In the genomic region with DNA sequence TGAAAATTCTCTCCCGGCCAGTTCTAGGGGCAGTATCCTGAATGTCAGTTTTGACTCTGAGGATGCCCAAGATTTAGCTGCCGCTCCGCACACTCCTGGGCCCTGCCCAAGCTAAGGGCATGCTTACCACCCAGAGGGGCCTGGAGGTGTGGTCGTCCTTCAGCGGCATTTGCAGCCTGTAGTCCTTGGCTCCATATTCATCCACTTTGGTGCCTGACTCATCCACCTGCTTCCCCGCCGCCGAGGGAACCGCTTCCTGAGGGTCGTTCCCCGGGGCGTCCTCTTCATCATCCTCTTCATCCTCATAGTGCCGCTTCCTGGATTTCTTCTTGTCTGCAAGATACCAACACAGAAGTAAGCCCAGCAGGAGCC, we compare ENCODE assay signal across 8 cellular contexts. TPM values are rescaled to one million over a fixed set of nuclear protein-coding genes. Genes with fewer than 3 reads are reported as not detected.
A peak's percentile ranks its signal among the peaks of the same experiment; 100 is the strongest.
DNase-seq lines count a peak whose midpoint lies in the region; ATAC-seq and TF ChIP-seq lines count a peak whose summit lies in the region.

No MANE protein-coding gene starts in this region.

- H3K4me1 Mint-ChIP-seq in activated CD4-positive, alpha-beta T cell treated with anti-CD3 and anti-CD28 coated beads, Interleukin-2, amount 10 ng/mL, durations not matched to agents 7 days and 5 days: peaks cover 25% of the 10 kb centered on the region

- H3K27me3 ChIP-seq in BE2C: no peaks in the 10 kb centered on the region
- H3K27me3 ChIP-seq in cardiac muscle cell: no peaks in the 10 kb centered on the region
- H3K27me3 ChIP-seq in rectal smooth muscle tissue (ENCODE audit: control insufficient read depth, insufficient read depth, low read length): no peaks in the 10 kb centered on the region

- POLR2A ChIA-PET in activated CD4-positive, alpha-beta T cell treated with anti-CD3 and anti-CD28 coated beads, Interleukin-2, amount 10 ng/mL, durations not matched to agents 7 days and 5 days (lab: Charles Lee): no interaction called here

- H3K9me3 Mint-ChIP-seq in activated CD4-positive, alpha-beta T cell treated with anti-CD3 and anti-CD28 coated beads, Interleukin-2, amount 10 ng/mL, durations not matched to agents 7 days and 5 days: no peaks in the 10 kb centered on the region

- H3K9ac ChIP-seq in rectal smooth muscle tissue (ENCODE audit: low read length): peak overlapping the region; percentile 94

- peak overlapping the region; percentile 84 for H3K4me3 ChIP-seq in BE2C (ENCODE audit: low read depth, low read length)
- peak overlapping the region; percentile 80 for H3K4me3 ChIP-seq in cardiac muscle cell
- peak overlapping the region; percentile 95 for H3K4me3 ChIP-seq in rectal smooth muscle tissue (ENCODE audit: low read length)

- CTCF ChIA-PET in activated CD4-positive, alpha-beta T cell treated with anti-CD3 and anti-CD28 coated beads, Interleukin-2, amount 10 ng/mL, durations not matched to agents 7 days and 5 days (lab: Charles Lee): interaction anchor here (0.6 to 1.6 kb wide), 3 partner anchors 27 to 456 kb away, joined by 3 to 4 read pairs (median 3); no protein-coding TSS in a partner anchor

- H3K9me3 ChIP-seq in BE2C: no peaks in the 10 kb centered on the region
- no peaks in the 10 kb centered on the region for H3K9me3 ChIP-seq in cardiac muscle cell (ENCODE audit: low read depth)

- H3K27ac Mint-ChIP-seq in activated CD4-positive, alpha-beta T cell treated with anti-CD3 and anti-CD28 coated beads, Interleukin-2, amount 10 ng/mL, durations not matched to agents 7 days and 5 days: peak overlapping the region; percentile 96

- no peak overlapping the region for H3K27ac ChIP-seq in cardiac muscle cell
- H3K27ac ChIP-seq in rectal smooth muscle tissue (ENCODE audit: low read depth, low read length): peak overlapping the region; percentile 76

- ATAC-seq in HG02571 (IDR thresholded peaks at IDR 0.05; ENCODE audit: unreplicated experiment) (peak; percentile 3), HG03025 (IDR thresholded peaks at IDR 0.05; ENCODE audit: low FRiP score, unreplicated experiment) (no peak)

- H3K4me3 Mint-ChIP-seq in activated CD4-positive, alpha-beta T cell treated with anti-CD3 and anti-CD28 coated beads, Interleukin-2, amount 10 ng/mL, durations not matched to agents 7 days and 5 days: peak overlapping the region; percentile 96

- H3K27me3 Mint-ChIP-seq in activated CD4-positive, alpha-beta T cell treated with anti-CD3 and anti-CD28 coated beads, Interleukin-2, amount 10 ng/mL, durations not matched to agents 7 days and 5 days: no peaks in the 10 kb centered on the region

- no peak for TF ChIP-seq CTCF in BE2C (IDR thresholded peaks at IDR 0.05; ENCODE audit: low read depth, low read length)
- TF ChIP-seq CTCF in cardiac muscle cell (IDR thresholded peaks at IDR 0.05; ENCODE audit: low read depth, low read length): no peak

- H3K36me3 Mint-ChIP-seq in activated CD4-positive, alpha-beta T cell treated with anti-CD3 and anti-CD28 coated beads, Interleukin-2, amount 10 ng/mL, durations not matched to agents 7 days and 5 days (ENCODE audit: low read depth): peaks cover 40% of the 10 kb centered on the region

- H3K4me1 ChIP-seq in BE2C (no peaks in the 10 kb centered on the region), cardiac muscle cell (ENCODE audit: low read depth) (peaks cover 4% of the 10 kb centered on the region), rectal smooth muscle tissue (ENCODE audit: control insufficient read depth, insufficient read depth, low read length) (peaks cover 2% of the 10 kb centered on the region)

- no peak for DNase-seq in BE2C
- no peak for DNase-seq in activated CD4-positive, alpha-beta T cell treated with anti-CD3 and anti-CD28 coated beads, Interleukin-2, amount 10 ng/mL, durations not matched to agents 7 days and 5 days
- no peak for DNase-seq in cardiac muscle cell (ENCODE audit: low read depth in 1 of 2, low spot score in 1 of 2)
- DNase-seq in SKM-1 (lab: John Stamatoyannopoulos, UW; ENCODE audit: unreplicated experiment): no peak
- no peak for DNase-seq in kidney glomerular epithelial cell (lab: John Stamatoyannopoulos, UW)

- H3K36me3 ChIP-seq in BE2C (peaks cover 9% of the 10 kb centered on the region), cardiac muscle cell (peaks cover 42% of the 10 kb centered on the region), rectal smooth muscle tissue (ENCODE audit: control insufficient read depth, insufficient read depth, low read length) (peaks cover 22% of the 10 kb centered on the region)

RNA-seq across cellular contexts. Expression of a gene that starts 0.6 kb away (rescaled TPM):
- 38.4 TPM for polyA plus RNA-seq in BE2C (2012; ENCODE audit: insufficient read depth, insufficient read length, low read depth)
- total RNA-seq in activated CD4-positive, alpha-beta T cell treated with anti-CD3 and anti-CD28 coated beads, Interleukin-2, amount 10 ng/mL, durations not matched to agents 7 days and 5 days: 10 to 100 TPM; 52.1 to 53.3 TPM
- 44.3 and 54.8 TPM in 2 replicates for total RNA-seq in cardiac muscle cell
- polyA plus RNA-seq in cardiac muscle cell: 46.0 and 50.0 TPM in 2 replicates
